In genomic region chr5:133746834-133747233, GRCh38 we compare ENCODE assay signal across 9 cellular contexts.
A peak's percentile ranks its signal among the peaks of the same experiment; 100 is the strongest.
DNase-seq lines count a peak whose midpoint lies in the region; ATAC-seq, FAIRE-seq and TF ChIP-seq lines count a peak whose summit lies in the region.
"Had no signal": no experiment of that assay in that cellular context is flagged by ENCODE, and none has a peak within 500 bp of the region (broad histone marks: within the 10 kb centered on the region; RNA-seq: fewer than 3 reads in every experiment).

No MANE protein-coding gene starts in this region.

- no peaks in the 10 kb centered on the region for H3K9me2 ChIP-seq in PC-3 (replicated peaks; ENCODE audit: low read length)

- WGBS in HepG2 (ENCODE audit: low lambda C conversion rate): 44% methylated on average over 2 of the region's 4 CpGs
- WGBS in right lobe of liver (ENCODE audit: insufficient coverage, low coverage, low lambda C conversion rate, missing lambda C conversion rate): 40% methylated on average over 1 of the region's 4 CpGs

- no peak for TF ChIP-seq POLR2A in HepG2 (IDR thresholded peaks at IDR 0.05; ENCODE audit: insufficient read depth in 1 of 2, low read depth in 2 of 2, low read length in 2 of 2)
- TF ChIP-seq POLR2A in right lobe of liver (IDR thresholded peaks at IDR 0.05): no peak
- no peak for TF ChIP-seq POLR2A in erythroblast (IDR thresholded peaks at IDR 0.05; ENCODE audit: low read length)

- intact Hi-C loops in HepG2 (cut with micrococcal nuclease; ENCODE audit: unreplicated experiment): no loop called here
- intact Hi-C loops in right lobe of liver (cut with DNase I): no loop called here
- intact Hi-C loops in PC-3 (cut with micrococcal nuclease): no loop called here
- intact Hi-C loops in upper lobe of right lung (cut with DNase I): no loop called here

- no peaks in the 10 kb centered on the region for H3F3A ChIP-seq in PC-3 (ENCODE audit: low read length, unreplicated experiment)

- H3K9ac ChIP-seq in HepG2 (ENCODE audit: insufficient read depth, low read depth, low read length) (no peak overlapping the region), PC-3 (ENCODE audit: low read length) (no peak overlapping the region)

- peak; percentile 10; the same call in 1 of the 2 replicates for TF ChIP-seq CTCF in HepG2 (CRISPR knock-in tag; IDR thresholded peaks at IDR 0.05)
- TF ChIP-seq CTCF in right lobe of liver (IDR thresholded peaks at IDR 0.05): no peak
- peak; percentile 47; the same call in 1 of the 2 replicates for TF ChIP-seq CTCF in PC-3 (conservative IDR thresholded peaks at IDR 0.05; ENCODE audit: low read depth, low read length)
- no peak for TF ChIP-seq CTCF in upper lobe of right lung (IDR thresholded peaks at IDR 0.05)

- DNase-seq in HepG2 (ENCODE audit: low spot score): peak; percentile 4
- DNase-seq in right lobe of liver: no peak
- no peak for DNase-seq in PC-3
- peak; percentile 55 to 57 for DNase-seq in erythroblast (lab: John Stamatoyannopoulos, UW)
- DNase-seq in upper lobe of right lung: no peak
- DNase-seq in substantia nigra (lab: John Stamatoyannopoulos, UW): no peak
- DNase-seq in OCI-M2 (lab: John Stamatoyannopoulos, UW; ENCODE audit: unreplicated experiment): no peak
- DNase-seq: NCI-H2029 treated with DMSO at 0.1 percent for 48 hours had no signal

- no peak overlapping the region for H3K4me3 ChIP-seq in HepG2 (replicated peaks in 1 of 3; ENCODE audit: insufficient read depth in 1 of 3, low read depth in 2 of 3, low read length in 3 of 3)
- H3K4me3 ChIP-seq in right lobe of liver: no peak overlapping the region
- no peak overlapping the region for H3K4me3 ChIP-seq in PC-3 (ENCODE audit: low read length)
- no peak overlapping the region for H3K4me3 ChIP-seq in upper lobe of right lung

- POLR2A ChIA-PET in HepG2 (lab: Yijun Ruan, JAX) (no interaction called here), PC-3 (lab: Charles Lee; ENCODE audit: unreplicated experiment) (no interaction called here)

- ATAC-seq in HepG2: no peak
- ATAC-seq in right lobe of liver: no peak
- ATAC-seq in PC-3: no peak
- ATAC-seq in upper lobe of right lung: peak; percentile 9
- ATAC-seq in GM18858 (IDR thresholded peaks at IDR 0.05; ENCODE audit: unreplicated experiment): no peak

- H3K27ac ChIP-seq in HepG2 (ENCODE audit: extremely low read length, insufficient read depth, low read length) (no peak overlapping the region), right lobe of liver (no peak overlapping the region), PC-3 (ENCODE audit: low read length) (no peak overlapping the region), upper lobe of right lung (no peak overlapping the region), substantia nigra (ENCODE audit: low read depth, low read length, poor library complexity, severe bottlenecking) (no peak overlapping the region)

- no peaks in the 10 kb centered on the region; a peak in 1 of 5 replicates for H3K27me3 ChIP-seq in HepG2 (ENCODE audit: control insufficient read depth in 1 of 2, insufficient read depth in 2 of 2, low read length in 2 of 2)
- no peaks in the 10 kb centered on the region for H3K27me3 ChIP-seq in right lobe of liver
- H3K27me3 ChIP-seq in PC-3 (ENCODE audit: low read length): no peaks in the 10 kb centered on the region
- H3K27me3 ChIP-seq in upper lobe of right lung: no peaks in the 10 kb centered on the region

- H3K36me3 ChIP-seq in HepG2 (replicated peaks in 1 of 2; ENCODE audit: control insufficient read depth in 1 of 2, insufficient read depth in 2 of 2, low read length in 2 of 2) (no peaks in the 10 kb centered on the region), right lobe of liver (no peaks in the 10 kb centered on the region), PC-3 (ENCODE audit: low read depth, low read length) (no peaks in the 10 kb centered on the region), upper lobe of right lung (no peaks in the 10 kb centered on the region)

- BruUV-seq in HepG2 (replicated peaks; lab: Mats Ljungman, UMichigan) (no TSS peak), PC-3 (replicated peaks; lab: Mats Ljungman, UMichigan) (no TSS peak)

- H3K4me2 ChIP-seq in HepG2 (ENCODE audit: low read depth, low read length): no peak overlapping the region
- H3K4me2 ChIP-seq in PC-3 (ENCODE audit: low read length): no peak overlapping the region

- H3K4me1 ChIP-seq in HepG2 (ENCODE audit: insufficient read depth, low read length): 0 out of 2 replicates have a peak, but pooled peaks cover 6% of the 10 kb centered on the region
- no peaks in the 10 kb centered on the region for H3K4me1 ChIP-seq in right lobe of liver
- H3K4me1 ChIP-seq in PC-3 (ENCODE audit: insufficient read depth, low read length): no peaks in the 10 kb centered on the region
- H3K4me1 ChIP-seq in upper lobe of right lung: no peaks in the 10 kb centered on the region

- no peaks in the 10 kb centered on the region for H3K79me2 ChIP-seq in HepG2 (ENCODE audit: insufficient read depth, low read length)
- no peaks in the 10 kb centered on the region for H3K79me2 ChIP-seq in PC-3 (ENCODE audit: low read length)

- FAIRE-seq in HepG2 (lab: Jason Lieb, UNC): no peak

- no peaks in the 10 kb centered on the region for H3K9me3 ChIP-seq in HepG2 (ENCODE audit: low read length)
- H3K9me3 ChIP-seq in right lobe of liver: no peaks in the 10 kb centered on the region
- H3K9me3 ChIP-seq in PC-3 (ENCODE audit: low read length): no peaks in the 10 kb centered on the region
- H3K9me3 ChIP-seq in upper lobe of right lung: no peaks in the 10 kb centered on the region

- CTCF ChIA-PET in HepG2 (lab: Yijun Ruan, JAX; ENCODE audit: low intra/inter-chr PET ratio, low total read pairs): no interaction called here
- CTCF ChIA-PET in PC-3 (lab: Charles Lee): no interaction called here

- H2AFZ ChIP-seq in HepG2 (ENCODE audit: low read length) (no peak overlapping the region), PC-3 (ENCODE audit: low read length) (no peak overlapping the region)

- no peaks in the 10 kb centered on the region for H4K20me1 ChIP-seq in HepG2 (ENCODE audit: insufficient read depth, low read length)
- H4K20me1 ChIP-seq in PC-3 (ENCODE audit: low read length): no peaks in the 10 kb centered on the region

- no peak for TF ChIP-seq RAD21 in HepG2 (CRISPR knock-in tag; IDR thresholded peaks at IDR 0.05)

- TF ChIP-seq EP300 in HepG2 (IDR thresholded peaks at IDR 0.05; ENCODE audit: low read depth in 2 of 2, low read length in 2 of 2) (no peak), HepG2 (CRISPR knock-in tag; IDR thresholded peaks at IDR 0.05; ENCODE audit: borderline replicate concordance) (no peak)

- in situ Hi-C loops in HepG2 (cut with HindIII; ENCODE audit: extremely low pct_ligation_motif_present, low pct_unique_long_range_greater_than_20kb): no loop called here

TF ChIP-seq in HepG2, 621 proteins besides CTCF, POLR2A, EP300 and RAD21:
- peak; percentile 98 for TF ChIP-seq ZNF574 (CRISPR knock-in tag; IDR thresholded peaks at IDR 0.05)
- 0 out of 2 replicates have a peak, but pooled peaks have one; percentile 14 for TF ChIP-seq POGZ (CRISPR knock-in tag; IDR thresholded peaks at IDR 0.05)
- no peak for TF ChIP-seq ZMAT3 (CRISPR knock-in tag; conservative IDR thresholded peaks at IDR 0.05)
- TF ChIP-seq ZBTB21 (CRISPR knock-in tag; IDR thresholded peaks at IDR 0.05): no peak
- no peak for TF ChIP-seq ZNF557 (CRISPR knock-in tag; IDR thresholded peaks at IDR 0.05)
- TF ChIP-seq ZNF577 (CRISPR knock-in tag; IDR thresholded peaks at IDR 0.05; ENCODE audit: borderline replicate concordance, low read depth): no peak
- TF ChIP-seq ZMYM4 (CRISPR knock-in tag; IDR thresholded peaks at IDR 0.05): peak; percentile 59; the same call in 1 of the 2 replicates
- no peak for TF ChIP-seq ZNF224 (CRISPR knock-in tag; IDR thresholded peaks at IDR 0.05)
- no peak for TF ChIP-seq ZEB1 (IDR thresholded peaks at IDR 0.05; ENCODE audit: insufficient replicate concordance, low read depth)

Comparison
In these comparisons a context has a peak if more than half of its experiments do, and no peak if none do; other contexts are left out.
1. DNase-seq: peak in HepG2 (single experiment) and erythroblast (2 of 2); none in right lobe of liver (0 of 3), PC-3 (single experiment), upper lobe of right lung (single experiment), substantia nigra (0 of 49) and OCI-M2 (single experiment).
2. CTCF ChIP-seq: peak in HepG2 (single experiment) and PC-3 (single experiment); none in right lobe of liver (0 of 4) and upper lobe of right lung (single experiment).